ENCODE assay signal across 2 cellular contexts in the genomic region with DNA sequence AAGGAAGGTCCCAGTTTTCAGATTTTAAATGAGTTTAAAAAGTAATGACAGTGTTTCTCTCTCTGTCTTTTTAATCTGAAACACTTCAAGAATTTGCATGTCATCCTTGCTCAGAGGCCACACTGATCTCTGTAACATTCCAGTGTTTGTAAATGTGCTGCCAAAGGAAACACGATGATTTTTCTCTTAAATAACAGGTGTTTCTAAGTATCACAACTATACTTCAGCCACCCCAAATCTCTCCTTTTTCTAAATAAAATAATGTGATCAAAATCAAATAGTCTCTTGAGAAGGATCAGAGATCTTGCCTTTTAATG.
TF ChIP-seq lines count a peak whose summit lies in the region.

No MANE protein-coding gene starts in this region.

TF ChIP-seq in SK-N-SH, 30 proteins besides CTCF, POLR2A, EP300 and RAD21 (continued from another document):
- TF ChIP-seq, protein P1, sequence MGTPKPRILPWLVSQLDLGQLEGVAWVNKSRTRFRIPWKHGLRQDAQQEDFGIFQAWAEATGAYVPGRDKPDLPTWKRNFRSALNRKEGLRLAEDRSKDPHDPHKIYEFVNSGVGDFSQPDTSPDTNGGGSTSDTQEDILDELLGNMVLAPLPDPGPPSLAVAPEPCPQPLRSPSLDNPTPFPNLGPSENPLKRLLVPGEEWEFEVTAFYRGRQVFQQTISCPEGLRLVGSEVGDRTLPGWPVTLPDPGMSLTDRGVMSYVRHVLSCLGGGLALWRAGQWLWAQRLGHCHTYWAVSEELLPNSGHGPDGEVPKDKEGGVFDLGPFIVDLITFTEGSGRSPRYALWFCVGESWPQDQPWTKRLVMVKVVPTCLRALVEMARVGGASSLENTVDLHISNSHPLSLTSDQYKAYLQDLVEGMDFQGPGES (IDR thresholded peaks at IDR 0.05; ENCODE audit: low read depth, low read length): no peak
- TF ChIP-seq GABPA (IDR thresholded peaks at IDR 0.05; ENCODE audit: low read depth) (no peak), ELF1 (IDR thresholded peaks at IDR 0.05) (no peak), FOXM1 (IDR thresholded peaks at IDR 0.05; ENCODE audit: low read depth) (no peak), TEAD4 (IDR thresholded peaks at IDR 0.05; ENCODE audit: borderline replicate concordance, insufficient read depth) (no peak), JUND (IDR thresholded peaks at IDR 0.05) (no peak), CHD2 (IDR thresholded peaks at IDR 0.05; ENCODE audit: low read length, partially characterized antibody) (no peak), RCOR1 (IDR thresholded peaks at IDR 0.05; ENCODE audit: low read length) (no peak), MXI1 (IDR thresholded peaks at IDR 0.05; ENCODE audit: low read depth, low read length) (no peak), SIN3A (IDR thresholded peaks at IDR 0.05; ENCODE audit: borderline replicate concordance, low read depth, low read length) (no peak)
TF ChIP-seq in SK-N-SH: peak in this region for 0.

TF ChIP-seq in SK-N-SH treated with all-trans-retinoic acid at 6 μM for 48 hours, 23 proteins besides CTCF, POLR2A, EP300 and RAD21 (continued from another document):
- TF ChIP-seq, protein P2, sequence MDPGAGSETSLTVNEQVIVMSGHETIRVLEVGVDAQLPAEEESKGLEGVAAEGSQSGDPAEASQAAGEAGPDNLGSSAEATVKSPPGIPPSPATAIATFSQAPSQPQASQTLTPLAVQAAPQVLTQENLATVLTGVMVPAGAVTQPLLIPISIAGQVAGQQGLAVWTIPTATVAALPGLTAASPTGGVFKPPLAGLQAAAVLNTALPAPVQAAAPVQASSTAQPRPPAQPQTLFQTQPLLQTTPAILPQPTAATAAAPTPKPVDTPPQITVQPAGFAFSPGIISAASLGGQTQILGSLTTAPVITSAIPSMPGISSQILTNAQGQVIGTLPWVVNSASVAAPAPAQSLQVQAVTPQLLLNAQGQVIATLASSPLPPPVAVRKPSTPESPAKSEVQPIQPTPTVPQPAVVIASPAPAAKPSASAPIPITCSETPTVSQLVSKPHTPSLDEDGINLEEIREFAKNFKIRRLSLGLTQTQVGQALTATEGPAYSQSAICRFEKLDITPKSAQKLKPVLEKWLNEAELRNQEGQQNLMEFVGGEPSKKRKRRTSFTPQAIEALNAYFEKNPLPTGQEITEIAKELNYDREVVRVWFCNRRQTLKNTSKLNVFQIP (CRISPR knock-in tag; IDR thresholded peaks at IDR 0.05; ENCODE audit: borderline replicate concordance, low read depth): no peak
